In the genomic region with DNA sequence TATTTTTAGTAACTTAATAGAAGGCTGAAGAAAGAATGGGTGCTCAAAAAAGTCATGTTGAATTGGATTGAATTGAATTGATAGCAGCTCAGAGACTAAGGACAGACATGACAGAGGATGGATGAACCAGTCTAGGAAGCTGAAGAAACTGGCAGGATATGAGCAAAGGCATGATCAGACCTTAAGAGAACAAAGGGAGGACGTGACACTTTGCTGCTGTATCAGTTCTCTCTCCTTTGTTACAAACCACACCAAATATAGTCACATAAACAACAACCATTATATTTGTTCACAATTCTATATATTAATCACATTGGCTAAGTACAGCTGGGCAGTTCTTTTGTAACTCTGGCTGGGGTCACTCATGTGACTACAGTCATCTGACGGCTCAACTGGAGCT, we compare ENCODE assay signal across 22 cellular contexts.
A peak's percentile ranks its signal among the peaks of the same experiment; 100 is the strongest.
DNase-seq lines count a peak whose midpoint lies in the region; ATAC-seq, FAIRE-seq and TF ChIP-seq lines count a peak whose summit lies in the region.
"Had no signal": no experiment of that assay in that cellular context is flagged by ENCODE, and none has a peak within 500 bp of the region (broad histone marks: within the 10 kb centered on the region; RNA-seq: fewer than 3 reads in every experiment).

No MANE protein-coding gene starts in this region.

- no peak overlapping the region for H3K18ac ChIP-seq in neuronal stem cell (ENCODE audit: low read length)

- no peak overlapping the region for H3K4me3 ChIP-seq in bronchial epithelial cell (ENCODE audit: low read depth, low read length)
- no peak overlapping the region for H3K4me3 ChIP-seq in fibroblast of pulmonary artery (replicated peaks; ENCODE audit: low read depth, low read length)
- no peak overlapping the region for H3K4me3 ChIP-seq in neuronal stem cell (ENCODE audit: low read length in 2 of 2)
- H3K4me3 ChIP-seq: BLaER1 treated with 17β-estradiol and CSF1 and Interleukin-3, amounts not matched to agents 10 nM and 100 nM had no signal

- WGBS in neuronal stem cell (ENCODE audit: extremely low coverage in 2 of 2, insufficient read length in 2 of 2, insufficient replicate concordance in 1 of 2), 2 donors, result no CpG with 5 or more reads among the region's 2 CpGs

- TF ChIP-seq CTCF in bronchial epithelial cell (IDR thresholded peaks at IDR 0.05; ENCODE audit: insufficient read depth, low read length, severe bottlenecking), result no peak
- TF ChIP-seq CTCF in fibroblast of pulmonary artery (IDR thresholded peaks at IDR 0.05; ENCODE audit: low read length, missing control alignments), result no peak

- H3K79me1 ChIP-seq in neuronal stem cell (ENCODE audit: low read depth, low read length), result no peaks in the 10 kb centered on the region

- no peak overlapping the region for H2BK5ac ChIP-seq in neuronal stem cell (ENCODE audit: low read length)

- H2BK15ac ChIP-seq in neuronal stem cell (ENCODE audit: low read length), result no peak overlapping the region

- no peak overlapping the region for H3K9ac ChIP-seq in neuronal stem cell (ENCODE audit: low read depth, low read length, poor library complexity)
- H3K9ac ChIP-seq: BLaER1 treated with 17β-estradiol and CSF1 and Interleukin-3, amounts not matched to agents 10 nM and 100 nM had no signal

- H3K23ac ChIP-seq in neuronal stem cell (ENCODE audit: low read depth, low read length, poor library complexity), result no peak overlapping the region

- H3K4ac ChIP-seq in neuronal stem cell (ENCODE audit: low read length), result no peak overlapping the region

- H3K9me3 ChIP-seq in neuronal stem cell (replicated peaks in 1 of 2; ENCODE audit: control insufficient read depth in 2 of 2, insufficient read depth in 1 of 2, low read depth in 1 of 2, low read length in 2 of 2), result peaks cover 0 to 7% of the 10 kb centered on the region in 2 donors
- H3K9me3 ChIP-seq: BLaER1 treated with 17β-estradiol and CSF1 and Interleukin-3, amounts not matched to agents 10 nM and 100 nM had no signal

- H3K36me3 ChIP-seq in bronchial epithelial cell (ENCODE audit: control insufficient read depth, insufficient read depth, low read length), result no peaks in the 10 kb centered on the region
- no peaks in the 10 kb centered on the region for H3K36me3 ChIP-seq in neuronal stem cell (replicated peaks in 1 of 2; ENCODE audit: control insufficient read depth in 2 of 2, insufficient read depth in 2 of 2, low read length in 2 of 2)
- H3K36me3 ChIP-seq: BLaER1 treated with 17β-estradiol and CSF1 and Interleukin-3, amounts not matched to agents 10 nM and 100 nM had no signal

- H3K27me3 ChIP-seq in bronchial epithelial cell (ENCODE audit: control insufficient read depth, insufficient read depth, low read length) (no peaks in the 10 kb centered on the region), neuronal stem cell (ENCODE audit: control insufficient read depth in 3 of 3, insufficient read depth in 3 of 3, low read depth in 1 of 3, low read length in 3 of 3) (no peaks in the 10 kb centered on the region)
- H3K27me3 ChIP-seq: BLaER1 treated with 17β-estradiol and CSF1 and Interleukin-3, amounts not matched to agents 10 nM and 100 nM had no signal

- no peak for ATAC-seq in activated CD4-positive, CD25-positive, alpha-beta regulatory T cell treated with anti-CD3 and anti-CD28 coated beads, Interleukin-2, amount 50 U/mL, for 24 hours
- ATAC-seq: CD8-positive, alpha-beta T cell had no signal

- no peak overlapping the region for H2AK5ac ChIP-seq in neuronal stem cell (ENCODE audit: low read depth, low read length)

- H3K4me1 ChIP-seq in neuronal stem cell (ENCODE audit: control insufficient read depth in 2 of 2, insufficient read depth in 1 of 2, low read depth in 1 of 2, low read length in 2 of 2), result peaks cover 0 to 12% of the 10 kb centered on the region in 2 donors

- H2BK12ac ChIP-seq in neuronal stem cell (ENCODE audit: low read length), result no peak overlapping the region

- H3K4me2 ChIP-seq in neuronal stem cell (ENCODE audit: insufficient read depth, low read length, poor library complexity, severe bottlenecking), result no peak overlapping the region
- H3K4me2 ChIP-seq: BLaER1 treated with 17β-estradiol and CSF1 and Interleukin-3, amounts not matched to agents 10 nM and 100 nM had no signal

- DNase-seq in HT1080 (ENCODE audit: low read depth), result peak; percentile 55
- peak; percentile 72 for DNase-seq in bronchial epithelial cell (ENCODE audit: low read depth)
- DNase-seq in fibroblast of pulmonary artery (ENCODE audit: low read depth), result peak; percentile 54
- no peak for DNase-seq in neuronal stem cell (ENCODE audit: low spot score)
- no peak for DNase-seq in NCI-H1436 (lab: John Stamatoyannopoulos, UW)
- no peak for DNase-seq in NOMO-1 treated with dmso at 0.1 percent for 144 hours (lab: John Stamatoyannopoulos, UW; ENCODE audit: unreplicated experiment)
- DNase-seq: Calu3; CD8-positive, alpha-beta T cell; DMS53; EL; Kasumi-1; MM.1S; NCI-H1092; NCI-H146; NCI-H2081 treated with DMSO at 0.1 percent for 48 hours; NCI-H446 treated with DMSO at 0.1 percent for 48 hours; NCI-H69; Right ventricle myocardium superior had no signal

- H4K8ac ChIP-seq in neuronal stem cell (ENCODE audit: low read depth, low read length), result no peak overlapping the region

- FAIRE-seq in bronchial epithelial cell (lab: Jason Lieb, UNC), result no peak
- FAIRE-seq: GM12891 had no signal

- no peak overlapping the region for H4K91ac ChIP-seq in neuronal stem cell (ENCODE audit: low read depth, low read length, poor library complexity)

- H2AFZ ChIP-seq in neuronal stem cell (ENCODE audit: low read length), result peak overlapping the region; percentile 39

- no peak overlapping the region for H2BK120ac ChIP-seq in neuronal stem cell (ENCODE audit: low read depth, low read length)

- H3K27ac ChIP-seq in neuronal stem cell (replicated peaks; ENCODE audit: low read length), result no peak overlapping the region
- H3K27ac ChIP-seq: BLaER1 treated with 17β-estradiol and CSF1 and Interleukin-3, amounts not matched to agents 10 nM and 100 nM; HL-60 had no signal

- H3K14ac ChIP-seq in neuronal stem cell (ENCODE audit: low read length), result no peak overlapping the region

Comparison
In these comparisons a context has a peak if more than half of its experiments do, and no peak if none do; other contexts are left out.
1. DNase-seq: peak in HT1080 (single experiment), bronchial epithelial cell (single experiment) and fibroblast of pulmonary artery (single experiment); none in neuronal stem cell (single experiment), NCI-H1436 (single experiment) and NOMO-1 treated with dmso at 0.1 percent for 144 hours (single experiment).